18 cellular contexts compared by ENCODE assay signal in genomic region chr12:108523365-108523764, GRCh38.
"Had no signal": no experiment of that assay in that cellular context is flagged by ENCODE, and none has a peak within 500 bp of the region (broad histone marks: within the 10 kb centered on the region; RNA-seq: fewer than 3 reads in every experiment).

No MANE protein-coding gene starts in this region.

- ATAC-seq: esophagus mucosa, left cardiac atrium, mucosa of descending colon, T-cell, upper lobe of right lung had no signal

- DNase-seq: activated CD4-positive, alpha-beta T cell treated with anti-CD3 and anti-CD28 coated beads, Interleukin-2, amount 10 ng/mL, durations not matched to agents 7 days and 5 days; activated CD4-positive, CD25-positive, alpha-beta regulatory T cell treated with anti-CD3 and anti-CD28 coated beads, Interleukin-2, amount 50 U/mL, for 72 hours; activated effector memory CD4-positive, alpha-beta T cell treated with Interleukin-2 at 50 U/mL for 16 hours; activated naive CD4-positive, alpha-beta T cell treated with anti-CD3 and anti-CD28 coated beads, Interleukin-2, amount 10 ng/mL, durations not matched to agents 7 days and 5 days; activated T-cell treated with anti-CD3 and anti-CD28 coated beads, Interleukin-2, amount 50 U/mL, for 48 hours; effector CD8-positive, alpha-beta T cell; left cardiac atrium; mesenchymal stem cell; mucosa of descending colon; naive B cell; spleen; stimulated activated CD4-positive, alpha-beta T cell treated with anti-CD3 and anti-CD28 coated beads, Interleukin-4, amount 100 ng/mL, for 1 hour; stimulated activated naive CD4-positive, alpha-beta T cell; T-cell; thyroid gland; upper lobe of right lung; WERI-Rb-1 had no signal
